ENCODE assay signal across 28 cellular contexts in the genomic region with DNA sequence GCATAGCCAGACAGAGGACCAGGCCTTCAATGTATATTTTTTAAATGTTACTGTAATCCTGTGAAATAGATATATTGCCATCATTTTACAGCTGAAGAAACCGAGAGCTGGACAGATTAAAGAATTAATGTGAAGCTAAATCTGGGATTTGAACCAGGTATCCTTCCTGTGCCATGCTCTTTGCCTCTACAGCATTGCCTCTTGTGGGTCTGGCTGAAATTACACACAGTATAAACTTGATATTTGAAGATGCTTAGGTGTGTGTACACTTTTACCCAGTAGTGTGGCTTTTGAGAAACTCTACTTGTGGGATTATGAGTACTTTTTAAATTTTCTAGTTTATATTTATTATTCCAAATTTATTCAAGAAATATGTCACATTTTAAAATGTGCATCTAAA.
DNase-seq lines count a peak whose midpoint lies in the region; ATAC-seq and TF ChIP-seq lines count a peak whose summit lies in the region.
"Had no signal": no experiment of that assay in that cellular context is flagged by ENCODE, and none has a peak within 500 bp of the region (broad histone marks: within the 10 kb centered on the region; RNA-seq: fewer than 3 reads in every experiment).

No MANE protein-coding gene starts in this region.

- H3K4me3 Mint-ChIP-seq in activated CD4-positive, alpha-beta T cell treated with anti-CD3 and anti-CD28 coated beads for 36 hours: no peak overlapping the region
- H3K4me3 Mint-ChIP-seq: CD4-positive, alpha-beta T cell; GM23338; T-helper 17 cell had no signal

- CTCF ChIA-PET in activated CD4-positive, alpha-beta T cell treated with anti-CD3 and anti-CD28 coated beads for 36 hours (lab: Charles Lee): no interaction called here

- H3K4me3 ChIP-seq in fibroblast of pulmonary artery (replicated peaks; ENCODE audit: low read depth, low read length): no peak overlapping the region
- H3K4me3 ChIP-seq: BLaER1, GM23338, PC-9, SJCRH30 had no signal

- no peaks in the 10 kb centered on the region for H3K4me1 Mint-ChIP-seq in activated CD4-positive, alpha-beta T cell treated with anti-CD3 and anti-CD28 coated beads for 36 hours
- H3K4me1 Mint-ChIP-seq: T-helper 17 cell had no signal

- no peak overlapping the region for H3K27ac Mint-ChIP-seq in activated CD4-positive, alpha-beta T cell treated with anti-CD3 and anti-CD28 coated beads for 36 hours
- H3K27ac Mint-ChIP-seq: CD4-positive, alpha-beta T cell; GM23338; T-helper 17 cell had no signal

- POLR2A ChIA-PET in activated CD4-positive, alpha-beta T cell treated with anti-CD3 and anti-CD28 coated beads for 36 hours (lab: Charles Lee): no interaction called here

- peak; percentile 3 for DNase-seq in NCI-H2107 treated with DMSO at 0.1 percent for 48 hours (lab: John Stamatoyannopoulos, UW; ENCODE audit: unreplicated experiment)
- no peak for DNase-seq in NCI-H2107 (lab: John Stamatoyannopoulos, UW)
- DNase-seq in D341Med (ENCODE audit: low spot score): peak; percentile 25
- DNase-seq in NCI-H82 (lab: John Stamatoyannopoulos, UW): peak; percentile 45
- DNase-seq in fibroblast of pulmonary artery (ENCODE audit: low read depth): no peak
- DNase-seq in activated CD4-positive, alpha-beta T cell treated with anti-CD3 and anti-CD28 coated beads for 36 hours: no peak
- no peak for DNase-seq in ureter (ENCODE audit: low spot score)
- DNase-seq: CD4-positive, alpha-beta T cell; COR-L47; DMS153; HCEC 1CT; IMR-90; KG1; NCI-H1048; NCI-H1417; NCI-H1694; NCI-H2029 treated with DMSO at 0.1 percent for 48 hours; NCI-H226; NCI-H510A; NCI-H69; PC-9; SJCRH30; T-helper 17 cell had no signal

- intact Hi-C loops in activated CD4-positive, alpha-beta T cell treated with anti-CD3 and anti-CD28 coated beads for 36 hours (cut with DNase I, micrococcal nuclease): no loop called here

- TF ChIP-seq CTCF in fibroblast of pulmonary artery (IDR thresholded peaks at IDR 0.05; ENCODE audit: low read length, missing control alignments): peak; percentile 4

- ATAC-seq in activated CD4-positive, alpha-beta T cell treated with anti-CD3 and anti-CD28 coated beads for 36 hours: no peak
- no peak for ATAC-seq in HG03175 (IDR thresholded peaks at IDR 0.05; ENCODE audit: unreplicated experiment)
- ATAC-seq: GM23338, Right ventricle myocardium inferior, SK-N-SH treated with all-trans-retinoic acid at 6 μM for 48 hours, T-helper 17 cell had no signal

- no peaks in the 10 kb centered on the region for H3K36me3 Mint-ChIP-seq in activated CD4-positive, alpha-beta T cell treated with anti-CD3 and anti-CD28 coated beads for 36 hours (ENCODE audit: low read depth)

- H3K27me3 Mint-ChIP-seq in activated CD4-positive, alpha-beta T cell treated with anti-CD3 and anti-CD28 coated beads for 36 hours: no peaks in the 10 kb centered on the region
- H3K27me3 Mint-ChIP-seq: CD4-positive, alpha-beta T cell; T-helper 17 cell had no signal

- no peaks in the 10 kb centered on the region for H3K9me3 Mint-ChIP-seq in activated CD4-positive, alpha-beta T cell treated with anti-CD3 and anti-CD28 coated beads for 36 hours (ENCODE audit: low read depth)
- H3K9me3 Mint-ChIP-seq: GM23338 had no signal

Comparison
In these comparisons a context has a peak if more than half of its experiments do, and no peak if none do; other contexts are left out.
1. DNase-seq: peak in NCI-H2107 treated with DMSO at 0.1 percent for 48 hours (single experiment), D341Med (single experiment) and NCI-H82 (single experiment); none in NCI-H2107 (single experiment), fibroblast of pulmonary artery (single experiment), activated CD4-positive, alpha-beta T cell treated with anti-CD3 and anti-CD28 coated beads for 36 hours (single experiment) and ureter (single experiment).